Comparison of ENCODE assay signal across 1 cellular context in genomic region chr4:123599061-123599919, GRCh38.
A peak's percentile ranks its signal among the peaks of the same experiment; 100 is the strongest.
TF ChIP-seq lines count a peak whose summit lies in the region.

No MANE protein-coding gene starts in this region.

TF ChIP-seq in HepG2, 621 proteins besides CTCF, POLR2A, EP300 and RAD21 (continued from another document and continues in another):
- TF ChIP-seq, protein P1, sequence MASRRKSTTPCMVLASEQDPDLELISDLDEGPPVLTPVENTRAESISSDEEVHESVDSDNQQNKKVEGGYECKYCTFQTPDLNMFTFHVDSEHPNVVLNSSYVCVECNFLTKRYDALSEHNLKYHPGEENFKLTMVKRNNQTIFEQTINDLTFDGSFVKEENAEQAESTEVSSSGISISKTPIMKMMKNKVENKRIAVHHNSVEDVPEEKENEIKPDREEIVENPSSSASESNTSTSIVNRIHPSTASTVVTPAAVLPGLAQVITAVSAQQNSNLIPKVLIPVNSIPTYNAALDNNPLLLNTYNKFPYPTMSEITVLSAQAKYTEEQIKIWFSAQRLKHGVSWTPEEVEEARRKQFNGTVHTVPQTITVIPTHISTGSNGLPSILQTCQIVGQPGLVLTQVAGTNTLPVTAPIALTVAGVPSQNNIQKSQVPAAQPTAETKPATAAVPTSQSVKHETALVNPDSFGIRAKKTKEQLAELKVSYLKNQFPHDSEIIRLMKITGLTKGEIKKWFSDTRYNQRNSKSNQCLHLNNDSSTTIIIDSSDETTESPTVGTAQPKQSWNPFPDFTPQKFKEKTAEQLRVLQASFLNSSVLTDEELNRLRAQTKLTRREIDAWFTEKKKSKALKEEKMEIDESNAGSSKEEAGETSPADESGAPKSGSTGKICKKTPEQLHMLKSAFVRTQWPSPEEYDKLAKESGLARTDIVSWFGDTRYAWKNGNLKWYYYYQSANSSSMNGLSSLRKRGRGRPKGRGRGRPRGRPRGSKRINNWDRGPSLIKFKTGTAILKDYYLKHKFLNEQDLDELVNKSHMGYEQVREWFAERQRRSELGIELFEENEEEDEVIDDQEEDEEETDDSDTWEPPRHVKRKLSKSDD (CRISPR knock-in tag; IDR thresholded peaks at IDR 0.05; ENCODE audit: low read depth): no peak
- TF ChIP-seq, protein P2, sequence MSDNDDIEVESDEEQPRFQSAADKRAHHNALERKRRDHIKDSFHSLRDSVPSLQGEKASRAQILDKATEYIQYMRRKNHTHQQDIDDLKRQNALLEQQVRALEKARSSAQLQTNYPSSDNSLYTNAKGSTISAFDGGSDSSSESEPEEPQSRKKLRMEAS (IDR thresholded peaks at IDR 0.05): peak; percentile 59; the same call in 1 of the 2 replicates
- no peak for TF ChIP-seq GTF2F1 (IDR thresholded peaks at IDR 0.05; ENCODE audit: low read length)
- TF ChIP-seq CENPT (CRISPR knock-in tag; IDR thresholded peaks at IDR 0.05; ENCODE audit: low read depth): no peak
- TF ChIP-seq, protein P3, sequence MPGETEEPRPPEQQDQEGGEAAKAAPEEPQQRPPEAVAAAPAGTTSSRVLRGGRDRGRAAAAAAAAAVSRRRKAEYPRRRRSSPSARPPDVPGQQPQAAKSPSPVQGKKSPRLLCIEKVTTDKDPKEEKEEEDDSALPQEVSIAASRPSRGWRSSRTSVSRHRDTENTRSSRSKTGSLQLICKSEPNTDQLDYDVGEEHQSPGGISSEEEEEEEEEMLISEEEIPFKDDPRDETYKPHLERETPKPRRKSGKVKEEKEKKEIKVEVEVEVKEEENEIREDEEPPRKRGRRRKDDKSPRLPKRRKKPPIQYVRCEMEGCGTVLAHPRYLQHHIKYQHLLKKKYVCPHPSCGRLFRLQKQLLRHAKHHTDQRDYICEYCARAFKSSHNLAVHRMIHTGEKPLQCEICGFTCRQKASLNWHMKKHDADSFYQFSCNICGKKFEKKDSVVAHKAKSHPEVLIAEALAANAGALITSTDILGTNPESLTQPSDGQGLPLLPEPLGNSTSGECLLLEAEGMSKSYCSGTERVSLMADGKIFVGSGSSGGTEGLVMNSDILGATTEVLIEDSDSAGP (CRISPR knock-in tag; IDR thresholded peaks at IDR 0.05; ENCODE audit: borderline replicate concordance): no peak
- no peak for TF ChIP-seq TOPORS (CRISPR knock-in tag; IDR thresholded peaks at IDR 0.05)
- no peak for TF ChIP-seq ZNF546 (CRISPR knock-in tag; conservative IDR thresholded peaks at IDR 0.05)
- no peak for TF ChIP-seq ZNF256 (CRISPR knock-in tag; conservative IDR thresholded peaks at IDR 0.05)
- no peak for TF ChIP-seq BHLHE40 (IDR thresholded peaks at IDR 0.05; ENCODE audit: low read length)
- TF ChIP-seq ZNF660 (CRISPR knock-in tag; IDR thresholded peaks at IDR 0.05; ENCODE audit: borderline replicate concordance, low read depth): no peak
- TF ChIP-seq RFX3 (CRISPR knock-in tag; IDR thresholded peaks at IDR 0.05): no peak
- TF ChIP-seq, protein P4, sequence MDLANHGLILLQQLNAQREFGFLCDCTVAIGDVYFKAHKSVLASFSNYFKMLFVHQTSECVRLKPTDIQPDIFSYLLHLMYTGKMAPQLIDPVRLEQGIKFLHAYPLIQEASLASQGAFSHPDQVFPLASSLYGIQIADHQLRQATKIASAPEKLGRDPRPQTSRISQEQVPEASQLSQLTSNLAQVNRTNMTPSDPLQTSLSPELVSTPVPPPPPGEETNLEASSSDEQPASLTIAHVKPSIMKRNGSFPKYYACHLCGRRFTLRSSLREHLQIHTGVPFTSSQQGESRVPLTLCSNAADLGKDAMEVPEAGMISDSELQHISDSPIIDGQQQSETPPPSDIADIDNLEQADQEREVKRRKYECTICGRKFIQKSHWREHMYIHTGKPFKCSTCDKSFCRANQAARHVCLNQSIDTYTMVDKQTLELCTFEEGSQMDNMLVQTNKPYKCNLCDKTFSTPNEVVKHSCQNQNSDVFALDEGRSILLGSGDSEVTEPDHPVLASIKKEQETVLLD (CRISPR knock-in tag; IDR thresholded peaks at IDR 0.05; ENCODE audit: low read depth): no peak
- no peak for TF ChIP-seq EEA1 (CRISPR knock-in tag; IDR thresholded peaks at IDR 0.05; ENCODE audit: borderline replicate concordance)
- no peak for TF ChIP-seq KLF15 (CRISPR knock-in tag; IDR thresholded peaks at IDR 0.05; ENCODE audit: borderline replicate concordance)
- peak in 1 of 2 experiments; percentile 49; a peak in 2 of 4 replicates for TF ChIP-seq ATF4 (CRISPR knock-in tag; IDR thresholded peaks at IDR 0.05)
- no peak for TF ChIP-seq ARID4A (CRISPR knock-in tag; IDR thresholded peaks at IDR 0.05; ENCODE audit: borderline replicate concordance)
- 0 out of 2 replicates have a peak, but pooled peaks have one; percentile 26 for TF ChIP-seq SMAD3 (CRISPR knock-in tag; IDR thresholded peaks at IDR 0.05)
- TF ChIP-seq ZNF329 (CRISPR knock-in tag; IDR thresholded peaks at IDR 0.05; ENCODE audit: low read depth): no peak
- peak; percentile 78 for TF ChIP-seq CEBPG (CRISPR knock-in tag; IDR thresholded peaks at IDR 0.05)
- TF ChIP-seq, protein P5, sequence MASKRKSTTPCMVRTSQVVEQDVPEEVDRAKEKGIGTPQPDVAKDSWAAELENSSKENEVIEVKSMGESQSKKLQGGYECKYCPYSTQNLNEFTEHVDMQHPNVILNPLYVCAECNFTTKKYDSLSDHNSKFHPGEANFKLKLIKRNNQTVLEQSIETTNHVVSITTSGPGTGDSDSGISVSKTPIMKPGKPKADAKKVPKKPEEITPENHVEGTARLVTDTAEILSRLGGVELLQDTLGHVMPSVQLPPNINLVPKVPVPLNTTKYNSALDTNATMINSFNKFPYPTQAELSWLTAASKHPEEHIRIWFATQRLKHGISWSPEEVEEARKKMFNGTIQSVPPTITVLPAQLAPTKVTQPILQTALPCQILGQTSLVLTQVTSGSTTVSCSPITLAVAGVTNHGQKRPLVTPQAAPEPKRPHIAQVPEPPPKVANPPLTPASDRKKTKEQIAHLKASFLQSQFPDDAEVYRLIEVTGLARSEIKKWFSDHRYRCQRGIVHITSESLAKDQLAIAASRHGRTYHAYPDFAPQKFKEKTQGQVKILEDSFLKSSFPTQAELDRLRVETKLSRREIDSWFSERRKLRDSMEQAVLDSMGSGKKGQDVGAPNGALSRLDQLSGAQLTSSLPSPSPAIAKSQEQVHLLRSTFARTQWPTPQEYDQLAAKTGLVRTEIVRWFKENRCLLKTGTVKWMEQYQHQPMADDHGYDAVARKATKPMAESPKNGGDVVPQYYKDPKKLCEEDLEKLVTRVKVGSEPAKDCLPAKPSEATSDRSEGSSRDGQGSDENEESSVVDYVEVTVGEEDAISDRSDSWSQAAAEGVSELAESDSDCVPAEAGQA (IDR thresholded peaks at IDR 0.05; ENCODE audit: low read depth): no peak
- TF ChIP-seq, protein P5 (CRISPR knock-in tag; IDR thresholded peaks at IDR 0.05; ENCODE audit: borderline replicate concordance): 0 out of 2 replicates have a peak, but pooled peaks have one; percentile 30
- TF ChIP-seq CSRNP2 (CRISPR knock-in tag; conservative IDR thresholded peaks at IDR 0.05; ENCODE audit: low read depth): no peak
- TF ChIP-seq, protein P6, sequence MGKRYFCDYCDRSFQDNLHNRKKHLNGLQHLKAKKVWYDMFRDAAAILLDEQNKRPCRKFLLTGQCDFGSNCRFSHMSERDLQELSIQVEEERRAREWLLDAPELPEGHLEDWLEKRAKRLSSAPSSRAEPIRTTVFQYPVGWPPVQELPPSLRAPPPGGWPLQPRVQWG (CRISPR knock-in tag; IDR thresholded peaks at IDR 0.05; ENCODE audit: borderline replicate concordance, low read depth): no peak
- TF ChIP-seq ZNF558 (CRISPR knock-in tag; IDR thresholded peaks at IDR 0.05; ENCODE audit: borderline replicate concordance): no peak
- no peak for TF ChIP-seq ZBTB37 (CRISPR knock-in tag; IDR thresholded peaks at IDR 0.05)
- TF ChIP-seq CREB1 (IDR thresholded peaks at IDR 0.05): no peak; the same call in 1 of the 2 replicates
- TF ChIP-seq CREB1 (CRISPR knock-in tag; IDR thresholded peaks at IDR 0.05): no peak
- TF ChIP-seq CC2D1A (CRISPR knock-in tag; IDR thresholded peaks at IDR 0.05): no peak
- TF ChIP-seq HCFC1 (IDR thresholded peaks at IDR 0.05; ENCODE audit: low read depth, low read length): no peak
